In genomic region chr9:35603506-35603985, GRCh38 we compare ENCODE assay signal across 8 cellular contexts. TPM values are rescaled to one million over a fixed set of nuclear protein-coding genes. Genes with fewer than 3 reads are reported as not detected.
DNase-seq lines count a peak whose midpoint lies in the region; ATAC-seq and TF ChIP-seq lines count a peak whose summit lies in the region.

No MANE protein-coding gene starts in this region.

- CTCF ChIA-PET in AG04449 (lab: Yijun Ruan, JAX) = interaction anchor here (0.6 to 2.2 kb wide), 41 partner anchors 8 to 488 kb away, joined by 3 to 17 read pairs (median 4); partner anchors contain the start of genes ARHGEF39, ATOSB, CA9 and CCDC107
- CTCF ChIA-PET in RWPE1 (lab: Yijun Ruan, JAX) = interaction anchor here (0.6 to 1.1 kb wide), 20 partner anchors 11 to 1409 kb away, joined by 3 to 9 read pairs (median 3); partner anchors contain the start of genes CCDC107 and RMRP

- H3K27me3 ChIP-seq in ectodermal cell (ENCODE audit: control insufficient read depth, insufficient read depth, low read length, poor library complexity, severe bottlenecking) (no peaks in the 10 kb centered on the region), uterus (no peaks in the 10 kb centered on the region)

- H3K4me3 ChIP-seq in AG04449 (ENCODE audit: low read depth, low read length) (peak overlapping the region; percentile 47), GM12864 (ENCODE audit: low read depth, low read length) (peak overlapping the region; percentile 47), ectodermal cell (ENCODE audit: insufficient read depth, low read depth, low read length) (peak overlapping the region; percentile 49), uterus (peak overlapping the region; percentile 40 to 65)

- peak; percentile 57 for DNase-seq in AG04449 (ENCODE audit: low read depth, low spot score)
- DNase-seq in GM12864 (ENCODE audit: low read depth) = no peak
- DNase-seq in RWPE1 (ENCODE audit: low spot score) = peak; percentile 50
- DNase-seq in mucosa of gallbladder (ENCODE audit: low spot score) = peak; percentile 70
- DNase-seq in uterus = peak; percentile 86 to 88

- TF ChIP-seq CTCF in AG04449 (IDR thresholded peaks at IDR 0.05; ENCODE audit: insufficient read depth, low read length, missing control alignments) = peak; percentile 16
- TF ChIP-seq CTCF in GM12864 (IDR thresholded peaks at IDR 0.05; ENCODE audit: low read depth, low read length, missing control alignments) = no peak
- TF ChIP-seq CTCF in RWPE1 (conservative IDR thresholded peaks at IDR 0.05; ENCODE audit: low read depth) = no peak
- no peak for TF ChIP-seq CTCF in uterus (IDR thresholded peaks at IDR 0.05)

- peaks cover under 1% of the 10 kb centered on the region for H3K36me3 ChIP-seq in ectodermal cell (ENCODE audit: control insufficient read depth, insufficient read depth, low read length)
- H3K36me3 ChIP-seq in uterus = no peaks in the 10 kb centered on the region

- H3K4me1 ChIP-seq in ectodermal cell (ENCODE audit: control insufficient read depth, insufficient read depth, low read length) = peaks cover 11% of the 10 kb centered on the region
- H3K4me1 ChIP-seq in uterus = no peaks in the 10 kb centered on the region

- H3K9me3 ChIP-seq in ectodermal cell (ENCODE audit: control insufficient read depth, low read length) = no peaks in the 10 kb centered on the region
- no peaks in the 10 kb centered on the region for H3K9me3 ChIP-seq in uterus

- peak overlapping the region; percentile 92 for H3K27ac ChIP-seq in RWPE1
- peak overlapping the region; percentile 17 for H3K27ac ChIP-seq in ectodermal cell (ENCODE audit: insufficient read depth, low read depth, low read length, poor library complexity, severe bottlenecking)
- peak overlapping the region; percentile 92 to 94 for H3K27ac ChIP-seq in uterus

- intact Hi-C loops in uterus (cut with DNase I; ENCODE audit: low total_unique reads) = no loop called here

- ATAC-seq in HG03457 (IDR thresholded peaks at IDR 0.05; ENCODE audit: unreplicated experiment) (no peak), GM18867 (IDR thresholded peaks at IDR 0.05; ENCODE audit: unreplicated experiment) (no peak)

- POLR2A ChIA-PET in AG04449 (lab: Yijun Ruan, JAX) (interaction anchor here (0.6 to 1.0 kb wide), 4 partner anchors 10 to 134 kb away, joined by 3 read pairs; no protein-coding TSS in a partner anchor), RWPE1 (lab: Yijun Ruan, JAX; ENCODE audit: low non-redundant PET) (no interaction called here)

- TF ChIP-seq POLR2A in uterus (IDR thresholded peaks at IDR 0.05) = no peak

- WGBS in ectodermal cell, 2 experiments = 49% methylated on average over 18 of the region's 18 CpGs

RNA-seq across cellular contexts. Expression of gene TESK1, which starts 1.5 kb away (rescaled TPM):
- 24.1 TPM for polyA plus RNA-seq in ectodermal cell (2013, experiment 1 of 4)
- 19.7 TPM for polyA plus RNA-seq in ectodermal cell (2013, experiment 2 of 4)
- polyA plus RNA-seq in ectodermal cell (2013, experiment 3 of 4) = 17.9 TPM
- polyA plus RNA-seq in ectodermal cell (2013, experiment 4 of 4) = 21.4 TPM
- total RNA-seq in mucosa of gallbladder (56.9 TPM), uterus (10 to 100 TPM in 3 of 4 donors, 1 to 10 TPM in 1; 2.0 to 59.7 (median 15.5) TPM)

RNA-seq across cellular contexts. Expression of gene CD72, which starts 14.7 kb away (rescaled TPM):
- 2.5 TPM for polyA plus RNA-seq in ectodermal cell (2013, experiment 1 of 4)
- polyA plus RNA-seq in ectodermal cell (2013, experiment 2 of 4) = 2.5 TPM
- polyA plus RNA-seq in ectodermal cell (2013, experiment 3 of 4) = 3.3 TPM
- 2.9 TPM for polyA plus RNA-seq in ectodermal cell (2013, experiment 4 of 4)
- total RNA-seq in mucosa of gallbladder (2.4 TPM), uterus (1 to 10 TPM in 2 of 4 donors, not detected in 2; 2.8 to 3.0 TPM)

RNA-seq across cellular contexts. Expression of gene SIT1, which starts 47.2 kb away (rescaled TPM):
- polyA plus RNA-seq in ectodermal cell (2013, experiment 1 of 4) = 0.78 TPM
- polyA plus RNA-seq in ectodermal cell (2013, experiment 2 of 4) = 1.00 TPM
- polyA plus RNA-seq in ectodermal cell (2013, experiment 3 of 4) = 0.64 TPM
- 0.61 TPM for polyA plus RNA-seq in ectodermal cell (2013, experiment 4 of 4)
- total RNA-seq in mucosa of gallbladder (2.7 TPM), uterus (under 1 TPM in 2 of 4 donors, not detected in 2; 0.21 to 0.51 TPM)

RNA-seq across cellular contexts. Expression of gene RMRP, which starts 54.3 kb away (rescaled TPM):
- polyA plus RNA-seq in ectodermal cell (2013, experiment 1 of 4) = 6,931 TPM
- polyA plus RNA-seq in ectodermal cell (2013, experiment 2 of 4) = 5,776 TPM
- polyA plus RNA-seq in ectodermal cell (2013, experiment 3 of 4) = 12,572 TPM
- 8,224 TPM for polyA plus RNA-seq in ectodermal cell (2013, experiment 4 of 4)
- total RNA-seq in mucosa of gallbladder = 17,824 TPM
- total RNA-seq in uterus = over 10,000 TPM in 2 of 4 donors, 1,000 to 10,000 TPM in 2; 2,632 to 57,722 (median 9,015) TPM

RNA-seq across cellular contexts. Expression of gene CCDC107, which starts 54.5 kb away (rescaled TPM):
- 14.5 TPM for polyA plus RNA-seq in ectodermal cell (2013, experiment 1 of 4)
- 12.9 TPM for polyA plus RNA-seq in ectodermal cell (2013, experiment 2 of 4)
- 16.5 TPM for polyA plus RNA-seq in ectodermal cell (2013, experiment 3 of 4)
- polyA plus RNA-seq in ectodermal cell (2013, experiment 4 of 4) = 16.4 TPM
- total RNA-seq in mucosa of gallbladder (59.2 TPM), uterus (100 to 1,000 TPM in 1 of 4 donors, 10 to 100 TPM in 2, 1 to 10 TPM in 1; 9.0 to 120 (median 32.1) TPM)

Comparison
In these comparisons a context has a peak if more than half of its experiments do, and no peak if none do; other contexts are left out.
1. H3K27ac ChIP-seq: peak in every context shown above with its lines; median percentile 93 in uterus; 92 in RWPE1; 17 in ectodermal cell.